In genomic region chr6:11969092-11969491, GRCh38 we compare ENCODE assay signal across 16 cellular contexts. TPM values are rescaled to one million over a fixed set of nuclear protein-coding genes. Genes with fewer than 3 reads are reported as not detected.
DNase-seq lines count a peak whose midpoint lies in the region; ATAC-seq, FAIRE-seq and TF ChIP-seq lines count a peak whose summit lies in the region.
"Had no signal": no experiment of that assay in that cellular context is flagged by ENCODE, and none has a peak within 500 bp of the region (broad histone marks: within the 10 kb centered on the region; RNA-seq: fewer than 3 reads in every experiment).

No MANE protein-coding gene starts in this region.

- peak; percentile 48 for DNase-seq in GM03348 (ENCODE audit: low spot score)
- DNase-seq in K562 (ENCODE audit: extremely low read depth in 1 of 4, low spot score in 3 of 4), result no peak
- DNase-seq in right cardiac atrium, result peak in 1 of 3 donors; percentile 19
- no peak for DNase-seq in caudate nucleus (lab: John Stamatoyannopoulos, UW)
- no peak for DNase-seq in AML-193 (lab: John Stamatoyannopoulos, UW)
- no peak for DNase-seq in 8988T
- DNase-seq: activated T-cell treated with anti-CD3 and anti-CD28 coated beads for 4 hours; CD4-positive, alpha-beta T cell; GDM1; naive thymus-derived CD4-positive, alpha-beta T cell; NCI-H146; SIG-M5; stimulated activated CD4-positive, alpha-beta T cell treated with anti-CD3 and anti-CD28 coated beads, Interleukin-15, amount 100 ng/mL, for 24 hours; WERI-Rb-1 had no signal

- H3K36me3 ChIP-seq in K562 (ENCODE audit: control insufficient read depth, insufficient read depth, low read length), result no peaks in the 10 kb centered on the region
- H3K36me3 ChIP-seq in skeletal muscle tissue (ENCODE audit: control insufficient read depth in 3 of 3, insufficient read depth in 3 of 3, low read length in 3 of 3), result no peaks in the 10 kb centered on the region
- H3K36me3 ChIP-seq: WERI-Rb-1 had no signal

- TF ChIP-seq CTCF in K562 (IDR thresholded peaks at IDR 0.05 in 2 of 3, conservative IDR thresholded peaks at IDR 0.05 in 1 of 3; ENCODE audit: insufficient read depth in 2 of 3, low read depth in 1 of 3, low read length in 3 of 3), result no peak

- in situ Hi-C loops in K562 (cut with MboI), result no loop called here

- H3K4me3 ChIP-seq in K562, result no peak overlapping the region
- H3K4me3 ChIP-seq in right cardiac atrium (ENCODE audit: low read length), result peak overlapping the region; percentile 1
- no peak overlapping the region for H3K4me3 ChIP-seq in skeletal muscle tissue (ENCODE audit: low read length in 3 of 3)

- intact Hi-C loops in K562 (cut with micrococcal nuclease), result loop anchor here (2.0 kb wide), 1 partner anchor 40 kb away; no protein-coding TSS in a partner anchor
- intact Hi-C loops in right cardiac atrium (cut with DNase I), result no loop called here

- no peak for TF ChIP-seq RAD21 in K562 (CRISPR knock-in tag; conservative IDR thresholded peaks at IDR 0.05 in 1 of 2, IDR thresholded peaks at IDR 0.05 in 1 of 2)

- H3K9ac ChIP-seq in K562 (ENCODE audit: insufficient read depth in 1 of 2, low read depth in 2 of 2, low read length in 2 of 2), result no peak overlapping the region
- no peak overlapping the region for H3K9ac ChIP-seq in skeletal muscle tissue (ENCODE audit: low read depth in 1 of 3, low read length in 3 of 3)

- CTCF ChIA-PET in K562 (lab: Yijun Ruan, JAX; ENCODE audit: low intra/inter-chr PET ratio), result no interaction called here

- ATAC-seq in K562, result no peak
- peak; percentile 76 to 78 for ATAC-seq in right cardiac atrium
- no peak for ATAC-seq in GM18861 (IDR thresholded peaks at IDR 0.05; ENCODE audit: unreplicated experiment)
- ATAC-seq: naive thymus-derived CD4-positive, alpha-beta T cell had no signal

- H3K4me2 ChIP-seq in K562 (ENCODE audit: insufficient read depth, low read length), result peak overlapping the region; percentile 60; the same call in 1 of the 2 replicates

- no peak for FAIRE-seq in K562 (lab: Jason Lieb, UNC)

- no peaks in the 10 kb centered on the region; the same call in 1 of the 2 replicates for H3K9me3 ChIP-seq in K562 (replicated peaks; ENCODE audit: control insufficient read depth, insufficient read depth, low read depth, low read length)
- H3K9me3 ChIP-seq in right cardiac atrium (ENCODE audit: control insufficient read depth, low read length), result no peaks in the 10 kb centered on the region
- H3K9me3 ChIP-seq in skeletal muscle tissue (ENCODE audit: control insufficient read depth in 3 of 3, low read length in 3 of 3), result no peaks in the 10 kb centered on the region

- H4K20me1 ChIP-seq in K562 (replicated peaks; ENCODE audit: control insufficient read depth, insufficient read depth, low read length), result no peaks in the 10 kb centered on the region

- no peaks in the 10 kb centered on the region for H3K79me2 ChIP-seq in K562 (ENCODE audit: control insufficient read depth, insufficient read depth, low read length)

- BruUV-seq in K562 (replicated peaks; lab: Mats Ljungman, UMichigan), result no TSS peak

- 36% methylated on average over 2 of the region's 2 CpGs for WGBS in K562 (ENCODE audit: insufficient coverage, low coverage, missing lambda C conversion rate)
- WGBS in right cardiac atrium, result 27% methylated on average over 2 of the region's 2 CpGs

- H3K27ac ChIP-seq in K562 (ENCODE audit: extremely low read depth, low read depth, low read length) (peak overlapping the region; percentile 61; the same call in 2 of the 3 replicates), right cardiac atrium (ENCODE audit: low read length) (peak overlapping the region; percentile 56), skeletal muscle tissue (ENCODE audit: low read depth, low read length) (peak overlapping the region; percentile 64), caudate nucleus (ENCODE audit: low read depth, low read length) (no peak overlapping the region)
- H3K27ac ChIP-seq: WERI-Rb-1 had no signal

- POLR2A ChIA-PET in K562 (lab: Yijun Ruan, JAX), result no interaction called here

- TF ChIP-seq EP300 in K562 (IDR thresholded peaks at IDR 0.05; ENCODE audit: low read length), result no peak

- no peak for TF ChIP-seq POLR2A in K562 (conservative IDR thresholded peaks at IDR 0.05)

- H2AFZ ChIP-seq in K562 (ENCODE audit: low read depth, low read length), result peak overlapping the region; percentile 60

- H3K9me1 ChIP-seq in K562 (ENCODE audit: control insufficient read depth, insufficient read depth, low read length), result no peaks in the 10 kb centered on the region

- H3K27me3 ChIP-seq in K562 (ENCODE audit: control insufficient read depth in 2 of 2, insufficient read depth in 2 of 2, low read length in 2 of 2) (no peaks in the 10 kb centered on the region), right cardiac atrium (ENCODE audit: control insufficient read depth, insufficient read depth) (no peaks in the 10 kb centered on the region), skeletal muscle tissue (ENCODE audit: control insufficient read depth in 3 of 3, insufficient read depth in 3 of 3, low read length in 3 of 3) (no peaks in the 10 kb centered on the region)

- H3K4me1 ChIP-seq in K562 (replicated peaks in 1 of 2; ENCODE audit: control insufficient read depth in 2 of 2, insufficient read depth in 2 of 2, low read length in 2 of 2) (peaks cover 7 to 21% of the 10 kb centered on the region in 2 experiments), right cardiac atrium (ENCODE audit: control insufficient read depth, insufficient read depth, low read length) (no peaks in the 10 kb centered on the region), skeletal muscle tissue (ENCODE audit: control insufficient read depth in 3 of 3, insufficient read depth in 3 of 3, low read length in 3 of 3) (peaks cover 0 to 4% (median 0%) of the 10 kb centered on the region in 3 donors)

TF ChIP-seq in K562, 482 proteins besides CTCF, POLR2A, EP300 and RAD21 (continues in another document):
- no peak for TF ChIP-seq ESRRA (IDR thresholded peaks at IDR 0.05; ENCODE audit: borderline replicate concordance, low read depth)
- no peak for TF ChIP-seq MTA3 (IDR thresholded peaks at IDR 0.05; ENCODE audit: borderline replicate concordance)
- TF ChIP-seq YBX1 (IDR thresholded peaks at IDR 0.05), result no peak
- TF ChIP-seq, protein P1, sequence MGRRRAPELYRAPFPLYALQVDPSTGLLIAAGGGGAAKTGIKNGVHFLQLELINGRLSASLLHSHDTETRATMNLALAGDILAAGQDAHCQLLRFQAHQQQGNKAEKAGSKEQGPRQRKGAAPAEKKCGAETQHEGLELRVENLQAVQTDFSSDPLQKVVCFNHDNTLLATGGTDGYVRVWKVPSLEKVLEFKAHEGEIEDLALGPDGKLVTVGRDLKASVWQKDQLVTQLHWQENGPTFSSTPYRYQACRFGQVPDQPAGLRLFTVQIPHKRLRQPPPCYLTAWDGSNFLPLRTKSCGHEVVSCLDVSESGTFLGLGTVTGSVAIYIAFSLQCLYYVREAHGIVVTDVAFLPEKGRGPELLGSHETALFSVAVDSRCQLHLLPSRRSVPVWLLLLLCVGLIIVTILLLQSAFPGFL (CRISPR knock-in tag; IDR thresholded peaks at IDR 0.05), result no peak
- no peak for TF ChIP-seq CXXC5 (CRISPR knock-in tag; IDR thresholded peaks at IDR 0.05)

RNA-seq across cellular contexts. Expression of gene HIVEP1, which starts 43.0 kb away (rescaled TPM):
- 53.0 and 162 TPM in 2 replicates for total RNA-seq in K562 (2011; cell fraction: chromatin; rRNA removed; ENCODE audit: low replicate concordance)
- total RNA-seq in K562 (2011; cell fraction: nucleolus; rRNA removed), result 38.2 and 56.5 TPM in 2 replicates
- 82.4 and 142 TPM in 2 replicates for total RNA-seq in K562 (2011; cell fraction: nucleoplasm; rRNA removed)
- total RNA-seq in K562 (2014; rRNA removed), result 19.3 and 21.7 TPM in 2 replicates
- 33.3 and 37.1 TPM in 2 replicates for total RNA-seq in K562 (2014; rRNA removed; fragmentation: Illumina TruSeq; extraction: Trizol)
- total RNA-seq in K562 (2015; rRNA removed; fragmentation: Illumina TruSeq; extraction: Trizol), result 29.3 and 30.4 TPM in 2 replicates
- total RNA-seq in K562 (2021), result 25.8 and 28.8 TPM in 2 replicates
- 16.9 and 18.2 TPM in 2 replicates for polyA plus RNA-seq in K562 (2011; rRNA removed)
- 19.3 and 22.5 TPM in 2 replicates for polyA plus RNA-seq in K562 (2011; cell fraction: cytosol; rRNA removed)
- polyA plus RNA-seq in K562 (2011; cell fraction: nucleus; rRNA removed), result 35.9 and 42.5 TPM in 2 replicates
- 11.0 and 12.9 TPM in 2 replicates for polyA plus RNA-seq in K562 (2012)
- 20.9 and 24.9 TPM in 2 replicates for polyA plus RNA-seq in K562 (2014; fragmentation: Illumina TruSeq; extraction: Trizol)
- 1 to 10 TPM; 6.0 to 6.2 TPM for polyA plus RNA-seq in K562 (2014; fragmentation: Nextera tagmentation; extraction: Ambion mirVana)
- polyA plus RNA-seq in K562 (2014; rRNA removed), result 14.6 and 18.4 TPM in 2 replicates
- polyA minus RNA-seq in K562 (2011; rRNA and poly(A)+ RNA removed), result 64.9 and 75.2 TPM in 2 replicates
- 21.6 and 23.0 TPM in 2 replicates for polyA minus RNA-seq in K562 (2011; cell fraction: cytosol; rRNA and poly(A)+ RNA removed)
- 68.8 and 114 TPM in 2 replicates for polyA minus RNA-seq in K562 (2011; cell fraction: nucleus; rRNA and poly(A)+ RNA removed)
- total RNA-seq in right cardiac atrium, result 10 to 100 TPM; 12.4 to 16.9 (median 15.4) TPM
- 5.1 TPM for polyA plus RNA-seq in right cardiac atrium
- total RNA-seq in skeletal muscle tissue, result 19.8 TPM

Comparison
In these comparisons a context has a peak if more than half of its experiments do, and no peak if none do; other contexts are left out.
1. ATAC-seq: peak in right cardiac atrium (2 of 2); none in K562 (single experiment) and GM18861 (single experiment).